10 cellular contexts compared by ENCODE assay signal in genomic region chr2:85589982-85590791, GRCh38. TPM values are rescaled to one million over a fixed set of nuclear protein-coding genes. Genes with fewer than 3 reads are reported as not detected.
DNase-seq lines count a peak whose midpoint lies in the region; TF ChIP-seq lines count a peak whose summit lies in the region.
"Had no signal": no experiment of that assay in that cellular context is flagged by ENCODE, and none has a peak within 500 bp of the region (broad histone marks: within the 10 kb centered on the region; RNA-seq: fewer than 3 reads in every experiment).

No MANE protein-coding gene starts in this region.

- TF ChIP-seq CTCF in endothelial cell (IDR thresholded peaks at IDR 0.05; ENCODE audit: unreplicated experiment): no peak

- H4K91ac ChIP-seq in neuronal stem cell (ENCODE audit: low read depth, low read length, poor library complexity): no peak overlapping the region

- H3K79me1 ChIP-seq in neuronal stem cell (ENCODE audit: low read depth, low read length): no peaks in the 10 kb centered on the region

- H3K4me3 ChIP-seq in BLaER1 treated with 17β-estradiol and CSF1 and Interleukin-3, amounts not matched to agents 10 nM and 100 nM: peak overlapping the region in 5 of 10 experiments; percentile 9 to 33 (median 21); a peak in 4 of 20 replicates
- H3K4me3 ChIP-seq in neuronal stem cell (ENCODE audit: low read length in 2 of 2) (no peak overlapping the region), Karpas-422 (ENCODE audit: low read length) (no peak overlapping the region)
- H3K4me3 ChIP-seq: GM12878 had no signal

- no peaks in the 10 kb centered on the region for H3K9me2 ChIP-seq in Karpas-422 (replicated peaks; ENCODE audit: insufficient read depth, low read length)

- no peak overlapping the region for H2BK12ac ChIP-seq in neuronal stem cell (ENCODE audit: low read length)

- H3K27me3 ChIP-seq in BLaER1 treated with 17β-estradiol and CSF1 and Interleukin-3, amounts not matched to agents 10 nM and 100 nM: no peaks in the 10 kb centered on the region
- peaks cover 0 to 8% (median 0%) of the 10 kb centered on the region in 3 experiments for H3K27me3 ChIP-seq in neuronal stem cell (ENCODE audit: control insufficient read depth in 3 of 3, insufficient read depth in 3 of 3, low read depth in 1 of 3, low read length in 3 of 3)
- no peaks in the 10 kb centered on the region for H3K27me3 ChIP-seq in Karpas-422 (ENCODE audit: low read length)

- peaks cover 5 to 32% (median 13%) of the 10 kb centered on the region in 11 experiments; a peak in 16 of 22 replicates for H3K36me3 ChIP-seq in BLaER1 treated with 17β-estradiol and CSF1 and Interleukin-3, amounts not matched to agents 10 nM and 100 nM
- H3K36me3 ChIP-seq in neuronal stem cell (replicated peaks in 1 of 2; ENCODE audit: control insufficient read depth in 2 of 2, insufficient read depth in 2 of 2, low read length in 2 of 2): no peaks in the 10 kb centered on the region
- H3K36me3 ChIP-seq in Karpas-422 (ENCODE audit: insufficient read depth, low read length): no peaks in the 10 kb centered on the region

- H3K4me2 ChIP-seq in BLaER1 treated with 17β-estradiol and CSF1 and Interleukin-3, amounts not matched to agents 10 nM and 100 nM: peak overlapping the region; percentile 24 to 100 (median 97); a peak in 21 of 22 replicates
- no peak overlapping the region for H3K4me2 ChIP-seq in neuronal stem cell (ENCODE audit: insufficient read depth, low read length, poor library complexity, severe bottlenecking)
- no peak overlapping the region for H3K4me2 ChIP-seq in Karpas-422 (ENCODE audit: low read depth, low read length, poor library complexity, severe bottlenecking)

- H2AFZ ChIP-seq in neuronal stem cell (ENCODE audit: low read length) (peak overlapping the region; percentile 71), Karpas-422 (ENCODE audit: low read length) (no peak overlapping the region)

- no peak overlapping the region for H4K8ac ChIP-seq in neuronal stem cell (ENCODE audit: low read depth, low read length)

- H3K36me3 Mint-ChIP-seq in endothelial cell (ENCODE audit: low read depth, unreplicated experiment) (peaks cover 39% of the 10 kb centered on the region), immature natural killer cell (peaks cover 0 to 3% (median 0%) of the 10 kb centered on the region in 3 donors)

- H4K20me1 ChIP-seq in BLaER1 treated with 17β-estradiol and CSF1 and Interleukin-3, amounts not matched to agents 10 nM and 100 nM: no peaks in the 10 kb centered on the region
- H4K20me1 ChIP-seq in Karpas-422 (ENCODE audit: insufficient read depth, low read depth, low read length): no peaks in the 10 kb centered on the region

- no peak overlapping the region for H3K4ac ChIP-seq in neuronal stem cell (ENCODE audit: low read length)

- no peak overlapping the region for H3K23ac ChIP-seq in neuronal stem cell (ENCODE audit: low read depth, low read length, poor library complexity)

- H3K27ac Mint-ChIP-seq in endothelial cell (ENCODE audit: unreplicated experiment): peak overlapping the region; percentile 100
- no peak overlapping the region for H3K27ac Mint-ChIP-seq in immature natural killer cell

- H2BK5ac ChIP-seq in neuronal stem cell (ENCODE audit: low read length): no peak overlapping the region

- no peaks in the 10 kb centered on the region for H3K9me3 ChIP-seq in BLaER1 treated with 17β-estradiol and CSF1 and Interleukin-3, amounts not matched to agents 10 nM and 100 nM (replicated peaks in 1 of 11)
- H3K9me3 ChIP-seq in neuronal stem cell (replicated peaks in 1 of 2; ENCODE audit: control insufficient read depth in 2 of 2, insufficient read depth in 1 of 2, low read depth in 1 of 2, low read length in 2 of 2) (peaks cover 0 to 2% of the 10 kb centered on the region in 2 donors), Karpas-422 (ENCODE audit: low read length) (no peaks in the 10 kb centered on the region)

- H3K27ac ChIP-seq in BLaER1 treated with 17β-estradiol and CSF1 and Interleukin-3, amounts not matched to agents 10 nM and 100 nM: peak overlapping the region in 10 of 11 experiments; percentile 4 to 95 (median 56); a peak in 15 of 22 replicates
- H3K27ac ChIP-seq in neuronal stem cell (replicated peaks; ENCODE audit: low read length) (no peak overlapping the region), Karpas-422 (ENCODE audit: low read length) (no peak overlapping the region)

- no peak overlapping the region for H2BK15ac ChIP-seq in neuronal stem cell (ENCODE audit: low read length)

- H3K9me3 Mint-ChIP-seq in endothelial cell (ENCODE audit: unreplicated experiment) (no peaks in the 10 kb centered on the region), immature natural killer cell (no peaks in the 10 kb centered on the region)

- DNase-seq in NCI-H146 treated with DMSO at 0.1 percent for 48 hours (lab: John Stamatoyannopoulos, UW; ENCODE audit: unreplicated experiment) (peak; percentile 57), endothelial cell (ENCODE audit: low spot score) (peak; percentile 35), neuronal stem cell (ENCODE audit: low spot score) (no peak), Karpas-422 (no peak), immature natural killer cell (no peak), pons (ENCODE audit: low spot score) (no peak)
- DNase-seq in activated naive CD4-positive, alpha-beta T cell treated with Interleukin-2 at 50 U/mL for 16 hours: no peak
- DNase-seq: effector CD4-positive, alpha-beta T cell had no signal

- WGBS in neuronal stem cell (ENCODE audit: extremely low coverage in 2 of 2, insufficient read length in 2 of 2, insufficient replicate concordance in 1 of 2), 2 donors: no CpG with 5 or more reads among the region's 7 CpGs

- no peak overlapping the region for H3K18ac ChIP-seq in neuronal stem cell (ENCODE audit: low read length)

- peaks cover 68 to 93% (median 76%) of the 10 kb centered on the region in 10 experiments for H3K4me1 ChIP-seq in BLaER1 treated with 17β-estradiol and CSF1 and Interleukin-3, amounts not matched to agents 10 nM and 100 nM
- H3K4me1 ChIP-seq in neuronal stem cell (ENCODE audit: control insufficient read depth in 2 of 2, insufficient read depth in 1 of 2, low read depth in 1 of 2, low read length in 2 of 2) (peaks cover 5 to 22% of the 10 kb centered on the region in 2 donors), Karpas-422 (ENCODE audit: low read length) (peaks cover 9% of the 10 kb centered on the region)

- H3K27me3 Mint-ChIP-seq in endothelial cell (ENCODE audit: unreplicated experiment) (peaks cover 20% of the 10 kb centered on the region), immature natural killer cell (ENCODE audit: low read depth in 3 of 3) (peaks cover 0 to under 1% (median 0%) of the 10 kb centered on the region in 3 donors)

- H3K14ac ChIP-seq in neuronal stem cell (ENCODE audit: low read length): no peak overlapping the region

- no peak overlapping the region for H2BK120ac ChIP-seq in neuronal stem cell (ENCODE audit: low read depth, low read length)

- peak overlapping the region in 9 of 11 experiments; percentile 2 to 64 (median 34); a peak in 11 of 22 replicates for H3K9ac ChIP-seq in BLaER1 treated with 17β-estradiol and CSF1 and Interleukin-3, amounts not matched to agents 10 nM and 100 nM
- H3K9ac ChIP-seq in neuronal stem cell (ENCODE audit: low read depth, low read length, poor library complexity) (no peak overlapping the region), Karpas-422 (ENCODE audit: low read length) (no peak overlapping the region)

- H3K4me1 Mint-ChIP-seq in endothelial cell (ENCODE audit: unreplicated experiment): peaks cover 84% of the 10 kb centered on the region
- H3K4me1 Mint-ChIP-seq in immature natural killer cell: peaks cover 33 to 52% of the 10 kb centered on the region in 2 donors

- H3K4me3 Mint-ChIP-seq in endothelial cell (ENCODE audit: unreplicated experiment): peak overlapping the region; percentile 89
- no peak overlapping the region for H3K4me3 Mint-ChIP-seq in immature natural killer cell

- H3K79me2 ChIP-seq in Karpas-422 (ENCODE audit: low read length): peaks cover 12% of the 10 kb centered on the region

- H2AK5ac ChIP-seq in neuronal stem cell (ENCODE audit: low read depth, low read length): no peak overlapping the region

RNA-seq across cellular contexts. Expression of gene RNF181, which starts 5.4 kb away (rescaled TPM):
- 155 TPM for total RNA-seq in endothelial cell (ENCODE audit: unreplicated experiment)
- polyA plus RNA-seq in neuronal stem cell (2013, experiment 1 of 2): 139 TPM
- polyA plus RNA-seq in neuronal stem cell (2013, experiment 2 of 2): 136 TPM
- total RNA-seq in Karpas-422 (2014; rRNA removed; shearing (Covaris generic); ENCODE audit: low replicate concordance): 332 and 398 TPM in 2 replicates
- polyA plus RNA-seq in immature natural killer cell: 100 to 1,000 TPM; 224 to 326 (median 256) TPM

RNA-seq across cellular contexts. Expression of gene VAMP5, which starts 6.0 kb away (rescaled TPM):
- total RNA-seq in endothelial cell (ENCODE audit: unreplicated experiment): 296 TPM
- 5.7 TPM for polyA plus RNA-seq in neuronal stem cell (2013, experiment 1 of 2)
- 5.8 TPM for polyA plus RNA-seq in neuronal stem cell (2013, experiment 2 of 2)
- 0.29 TPM in 1 of 2 replicates, not detected in the other for total RNA-seq in Karpas-422 (2014; rRNA removed; shearing (Covaris generic); ENCODE audit: low replicate concordance)
- polyA plus RNA-seq in immature natural killer cell: 100 to 1,000 TPM; 154 to 219 (median 201) TPM

RNA-seq across cellular contexts. Expression of gene TMEM150A, which starts 12.3 kb away (rescaled TPM):
- total RNA-seq in endothelial cell (ENCODE audit: unreplicated experiment): 42.4 TPM
- 12.2 TPM for polyA plus RNA-seq in neuronal stem cell (2013, experiment 1 of 2)
- 12.6 TPM for polyA plus RNA-seq in neuronal stem cell (2013, experiment 2 of 2)
- total RNA-seq in Karpas-422 (2014; rRNA removed; shearing (Covaris generic); ENCODE audit: low replicate concordance): 13.3 and 17.2 TPM in 2 replicates
- 10 to 100 TPM; 12.0 to 27.8 (median 14.8) TPM for polyA plus RNA-seq in immature natural killer cell

RNA-seq across cellular contexts. Expression of gene VAMP8, which starts 12.8 kb away (rescaled TPM):
- total RNA-seq in endothelial cell (ENCODE audit: unreplicated experiment): 225 TPM
- 4.0 TPM for polyA plus RNA-seq in neuronal stem cell (2013, experiment 1 of 2)
- 4.0 TPM for polyA plus RNA-seq in neuronal stem cell (2013, experiment 2 of 2)
- 122 and 141 TPM in 2 replicates for total RNA-seq in Karpas-422 (2014; rRNA removed; shearing (Covaris generic); ENCODE audit: low replicate concordance)
- 100 to 1,000 TPM; 457 to 687 (median 617) TPM for polyA plus RNA-seq in immature natural killer cell

RNA-seq across cellular contexts. Expression of gene C2orf68, which starts 21.7 kb away (rescaled TPM):
- 47.5 TPM for total RNA-seq in endothelial cell (ENCODE audit: unreplicated experiment)
- 71.6 TPM for polyA plus RNA-seq in neuronal stem cell (2013, experiment 1 of 2)
- polyA plus RNA-seq in neuronal stem cell (2013, experiment 2 of 2): 77.7 TPM
- total RNA-seq in Karpas-422 (2014; rRNA removed; shearing (Covaris generic); ENCODE audit: low replicate concordance): 69.1 and 111 TPM in 2 replicates
- polyA plus RNA-seq in immature natural killer cell: 10 to 100 TPM; 11.5 to 27.9 (median 25.1) TPM

Comparison
In these comparisons a context has a peak if more than half of its experiments do, and no peak if none do; other contexts are left out.
1. H3K27ac ChIP-seq: peak in BLaER1 treated with 17β-estradiol and CSF1 and Interleukin-3, amounts not matched to agents 10 nM and 100 nM (10 of 11); none in neuronal stem cell (single experiment) and Karpas-422 (single experiment).
2. H3K4me2 ChIP-seq: peak in BLaER1 treated with 17β-estradiol and CSF1 and Interleukin-3, amounts not matched to agents 10 nM and 100 nM (11 of 11); none in neuronal stem cell (single experiment) and Karpas-422 (single experiment).
3. H3K9ac ChIP-seq: peak in BLaER1 treated with 17β-estradiol and CSF1 and Interleukin-3, amounts not matched to agents 10 nM and 100 nM (9 of 11); none in neuronal stem cell (single experiment) and Karpas-422 (single experiment).
4. DNase-seq: peak in NCI-H146 treated with DMSO at 0.1 percent for 48 hours (single experiment) and endothelial cell (single experiment); none in neuronal stem cell (single experiment), activated naive CD4-positive, alpha-beta T cell treated with Interleukin-2 at 50 U/mL for 16 hours (single experiment), Karpas-422 (single experiment), immature natural killer cell (0 of 3) and pons (single experiment).
5. RNA of gene VAMP5, which starts 6.0 kb away (total RNA-seq): 296 TPM in endothelial cell (single experiment); 0.29 TPM in Karpas-422; every median in the first group is over 100 times any median in the second.